ENCODE assay signal across 18 cellular contexts in the genomic region with DNA sequence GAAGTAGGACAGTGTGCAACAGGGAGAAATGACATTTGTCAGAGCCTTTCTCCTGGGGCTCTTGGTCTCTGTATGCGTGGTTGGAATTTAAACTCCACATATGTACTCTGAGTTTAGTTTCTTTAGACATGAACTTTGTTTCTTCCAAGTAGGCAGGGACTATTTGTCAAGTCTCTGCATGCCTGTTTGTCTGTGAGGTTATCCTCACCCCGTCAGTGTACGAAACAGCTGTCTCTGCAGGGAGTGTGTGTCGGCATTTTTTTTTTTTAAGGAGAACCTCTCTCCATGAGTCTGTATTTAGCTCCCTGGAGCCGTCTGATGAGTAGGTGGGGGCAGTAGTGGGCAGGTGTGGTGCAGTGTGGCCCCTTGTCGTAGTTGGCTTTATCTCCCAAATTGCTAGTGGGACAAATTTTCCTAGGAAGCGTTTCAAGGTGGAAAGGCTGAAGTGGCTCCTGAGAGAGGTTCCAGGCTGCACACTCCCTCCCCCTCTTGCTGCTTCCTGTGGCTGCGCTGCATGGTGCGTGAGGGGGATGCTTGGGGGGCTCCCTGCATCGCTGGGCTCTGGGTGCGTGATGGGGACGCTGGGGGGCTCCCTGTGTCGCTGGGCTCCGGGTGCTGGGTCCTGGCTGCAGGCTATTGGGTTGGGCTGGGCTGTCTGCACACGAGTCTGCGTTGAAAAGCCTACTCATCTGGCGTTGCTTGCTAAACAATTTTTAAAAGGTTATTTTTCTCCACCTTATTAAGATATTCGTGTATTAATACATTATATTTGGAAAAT. TPM values are rescaled to one million over a fixed set of nuclear protein-coding genes. Genes with fewer than 3 reads are reported as not detected.
DNase-seq lines count a peak whose midpoint lies in the region; ATAC-seq and TF ChIP-seq lines count a peak whose summit lies in the region.
"Had no signal": no experiment of that assay in that cellular context is flagged by ENCODE, and none has a peak within 500 bp of the region (broad histone marks: within the 10 kb centered on the region; RNA-seq: fewer than 3 reads in every experiment).

No MANE protein-coding gene starts in this region.

- CTCF ChIA-PET in Calu3 (lab: Charles Lee): no interaction called here

- H3K9me3 Mint-ChIP-seq in type B pancreatic cell (no peaks in the 10 kb centered on the region), Calu3 (ENCODE audit: low read depth, unreplicated experiment) (no peaks in the 10 kb centered on the region)
- H3K9me3 Mint-ChIP-seq in activated naive CD8-positive, alpha-beta T cell treated with anti-CD3 and anti-CD28 coated beads for 36 hours: no peaks in the 10 kb centered on the region
- H3K9me3 Mint-ChIP-seq: naive thymus-derived CD8-positive, alpha-beta T cell had no signal

- no TSS peak for BruUV-seq in Calu3 (replicated peaks; lab: Mats Ljungman, UMichigan)

- H3K27ac Mint-ChIP-seq in type B pancreatic cell: peak overlapping the region; percentile 29
- H3K27ac Mint-ChIP-seq in activated naive CD8-positive, alpha-beta T cell treated with anti-CD3 and anti-CD28 coated beads for 36 hours: no peak overlapping the region
- H3K27ac Mint-ChIP-seq in Calu3 (ENCODE audit: unreplicated experiment): no peak overlapping the region

- TF ChIP-seq CTCF in choroid plexus epithelial cell (conservative IDR thresholded peaks at IDR 0.05; ENCODE audit: low read depth, low read length) (no peak), type B pancreatic cell (conservative IDR thresholded peaks at IDR 0.05) (no peak), mucosa of descending colon (IDR thresholded peaks at IDR 0.05) (no peak), Calu3 (IDR thresholded peaks at IDR 0.05; ENCODE audit: unreplicated experiment) (no peak)

- H3K4me1 ChIP-seq in mucosa of descending colon (ENCODE audit: low read depth): no peaks in the 10 kb centered on the region

- ATAC-seq in left ventricle myocardium superior (peak; percentile 31), mucosa of descending colon (no peak)
- ATAC-seq: left lobe of liver; naive thymus-derived CD8-positive, alpha-beta T cell had no signal

- H3K4me3 ChIP-seq in choroid plexus epithelial cell (ENCODE audit: low read depth, low read length) (no peak overlapping the region), mucosa of descending colon (no peak overlapping the region)
- H3K4me3 ChIP-seq: PC-9, upper lobe of right lung had no signal

- DNase-seq in left ventricle myocardium superior: no peak
- DNase-seq in cardiac septum (ENCODE audit: low spot score): no peak
- peak; percentile 69 for DNase-seq in choroid plexus epithelial cell (ENCODE audit: low read depth)
- DNase-seq in myocyte (ENCODE audit: low read depth): peak; percentile 80
- no peak for DNase-seq in type B pancreatic cell (ENCODE audit: extremely low spot score, unreplicated experiment)
- no peak for DNase-seq in activated naive CD8-positive, alpha-beta T cell treated with anti-CD3 and anti-CD28 coated beads for 36 hours
- DNase-seq in mucosa of descending colon: no peak
- no peak for DNase-seq in Calu3
- DNase-seq: activated CD4-positive, CD25-positive, alpha-beta regulatory T cell; erythroblast; hypothalamus; naive thymus-derived CD8-positive, alpha-beta T cell; NCI-H1930; PC-9; stimulated activated CD4-positive, alpha-beta T cell treated with anti-CD3 and anti-CD28 coated beads, Interleukin-4, amount 100 ng/mL, for 1 hour; upper lobe of right lung had no signal

- peaks cover 14% of the 10 kb centered on the region for H3K4me1 Mint-ChIP-seq in type B pancreatic cell (ENCODE audit: unreplicated experiment)
- H3K4me1 Mint-ChIP-seq in activated naive CD8-positive, alpha-beta T cell treated with anti-CD3 and anti-CD28 coated beads for 36 hours: peaks cover 16% of the 10 kb centered on the region
- H3K4me1 Mint-ChIP-seq in Calu3 (ENCODE audit: low read depth, unreplicated experiment): no peaks in the 10 kb centered on the region

- H3K4me3 Mint-ChIP-seq in type B pancreatic cell: no peak overlapping the region
- no peak overlapping the region for H3K4me3 Mint-ChIP-seq in activated naive CD8-positive, alpha-beta T cell treated with anti-CD3 and anti-CD28 coated beads for 36 hours
- no peak overlapping the region for H3K4me3 Mint-ChIP-seq in Calu3 (ENCODE audit: low read depth, unreplicated experiment)
- H3K4me3 Mint-ChIP-seq: activated naive CD8-positive, alpha-beta T cell; naive thymus-derived CD8-positive, alpha-beta T cell had no signal

- no peaks in the 10 kb centered on the region for H3K9me3 ChIP-seq in mucosa of descending colon
- H3K9me3 ChIP-seq: upper lobe of right lung had no signal

- no peaks in the 10 kb centered on the region for H3K27me3 Mint-ChIP-seq in type B pancreatic cell
- H3K27me3 Mint-ChIP-seq in activated naive CD8-positive, alpha-beta T cell treated with anti-CD3 and anti-CD28 coated beads for 36 hours: no peaks in the 10 kb centered on the region
- H3K27me3 Mint-ChIP-seq in Calu3 (ENCODE audit: unreplicated experiment): no peaks in the 10 kb centered on the region
- H3K27me3 Mint-ChIP-seq: activated naive CD8-positive, alpha-beta T cell; naive thymus-derived CD8-positive, alpha-beta T cell had no signal

- intact Hi-C loops in left ventricle myocardium superior (cut with micrococcal nuclease) (no loop called here), cardiac septum (cut with DNase I) (no loop called here), mucosa of descending colon (cut with DNase I, micrococcal nuclease) (no loop called here), Calu3 (cut with micrococcal nuclease; ENCODE audit: unreplicated experiment) (no loop called here)

- peaks cover 3% of the 10 kb centered on the region for H3K36me3 ChIP-seq in mucosa of descending colon (ENCODE audit: low read depth)

- H3K36me3 Mint-ChIP-seq in type B pancreatic cell (peaks cover 15% of the 10 kb centered on the region), Calu3 (ENCODE audit: insufficient read depth, unreplicated experiment) (peaks cover 24% of the 10 kb centered on the region)
- H3K36me3 Mint-ChIP-seq in activated naive CD8-positive, alpha-beta T cell treated with anti-CD3 and anti-CD28 coated beads for 36 hours: peaks cover 17% of the 10 kb centered on the region
- H3K36me3 Mint-ChIP-seq: activated naive CD8-positive, alpha-beta T cell had no signal

RNA-seq across cellular contexts. Expression of gene NDEL1, which starts 29.9 kb away (rescaled TPM):
- 25.5 TPM for total RNA-seq in left ventricle myocardium superior
- total RNA-seq in cardiac septum: 42.0 TPM
- total RNA-seq in myocyte: 71.1 and 74.7 TPM in 2 replicates
- 58.5 TPM for polyA plus RNA-seq in myocyte (2012)
- total RNA-seq in type B pancreatic cell (ENCODE audit: low replicate concordance): 51.4 and 77.9 TPM in 2 replicates
- 10 to 100 TPM; 37.5 to 47.8 TPM for total RNA-seq in activated naive CD8-positive, alpha-beta T cell treated with anti-CD3 and anti-CD28 coated beads for 36 hours
- 10 to 100 TPM; 57.5 to 80.5 (median 63.6) TPM for total RNA-seq in mucosa of descending colon
- total RNA-seq in Calu3 (2022): 40.5 and 40.8 TPM in 2 replicates

Comparison
In these comparisons a context has a peak if more than half of its experiments do, and no peak if none do; other contexts are left out.
1. DNase-seq: peak in choroid plexus epithelial cell (single experiment) and myocyte (single experiment); none in left ventricle myocardium superior (single experiment), cardiac septum (single experiment), type B pancreatic cell (single experiment), activated naive CD8-positive, alpha-beta T cell treated with anti-CD3 and anti-CD28 coated beads for 36 hours (single experiment), mucosa of descending colon (0 of 3) and Calu3 (single experiment).